ENCODE assay signal across 8 cellular contexts in the genomic region with DNA sequence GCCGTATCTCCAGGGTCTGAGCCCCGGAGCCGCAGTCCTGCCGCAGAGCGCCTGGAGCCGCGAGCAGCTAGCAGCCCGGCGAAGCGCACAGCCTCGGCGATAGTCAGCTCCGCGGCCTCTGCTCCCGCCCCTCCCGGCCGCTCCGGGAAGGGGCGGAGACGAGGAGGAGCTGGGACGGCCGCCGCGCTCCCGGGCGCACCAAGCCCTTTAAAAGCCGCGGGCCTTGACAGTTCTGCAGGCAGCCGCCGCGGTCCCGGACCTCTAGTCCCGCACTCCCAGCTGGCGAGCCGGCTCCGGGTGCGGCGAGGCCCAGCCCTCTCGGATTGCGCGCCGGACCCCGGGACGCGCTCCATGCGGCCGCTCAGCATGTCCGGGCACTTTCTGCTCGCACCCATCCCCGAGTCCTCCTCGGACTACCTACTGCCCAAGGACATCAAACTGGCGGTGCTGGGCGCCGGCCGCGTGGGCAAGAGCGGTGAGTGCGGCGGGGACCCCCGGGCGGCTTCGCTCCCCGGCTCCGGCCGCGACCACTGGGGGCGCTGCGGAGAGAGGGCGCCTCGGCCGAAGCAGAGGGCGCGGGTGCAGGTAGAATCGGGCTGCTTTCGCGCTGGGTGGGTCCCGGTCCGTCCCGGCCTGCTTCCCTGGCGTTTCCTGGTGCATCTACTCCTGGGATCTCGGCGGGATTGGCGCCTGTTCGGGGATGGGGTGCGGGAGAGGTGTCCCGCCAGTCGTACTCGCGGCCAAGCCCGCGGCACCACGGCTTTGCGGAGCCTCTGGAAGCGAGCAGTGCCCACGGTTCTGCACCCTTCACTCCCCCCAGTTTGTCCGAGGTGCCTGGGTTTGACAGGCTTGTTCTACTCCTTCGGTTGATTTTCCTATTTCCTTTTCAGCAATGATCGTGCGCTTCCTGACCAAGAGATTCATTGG. TPM values are rescaled to one million over a fixed set of nuclear protein-coding genes. Genes with fewer than 3 reads are reported as not detected.
A peak's percentile ranks its signal among the peaks of the same experiment; 100 is the strongest.
DNase-seq lines count a peak whose midpoint lies in the region; ATAC-seq and TF ChIP-seq lines count a peak whose summit lies in the region.

A gene with protein sequence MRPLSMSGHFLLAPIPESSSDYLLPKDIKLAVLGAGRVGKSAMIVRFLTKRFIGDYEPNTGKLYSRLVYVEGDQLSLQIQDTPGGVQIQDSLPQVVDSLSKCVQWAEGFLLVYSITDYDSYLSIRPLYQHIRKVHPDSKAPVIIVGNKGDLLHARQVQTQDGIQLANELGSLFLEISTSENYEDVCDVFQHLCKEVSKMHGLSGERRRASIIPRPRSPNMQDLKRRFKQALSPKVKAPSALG (plus strand): TSS at position 237 of the 927 bp plus-strand sequence. CDS start 115 bp downstream, at position 352.

- peak; percentile 40 for TF ChIP-seq POLR2A in GM18505 (IDR thresholded peaks at IDR 0.05; ENCODE audit: borderline replicate concordance, extremely low read depth, insufficient read depth, insufficient read length)

- DNase-seq in A172 (ENCODE audit: low spot score) (peak; percentile 59), NCI-H2227 (lab: John Stamatoyannopoulos, UW; ENCODE audit: unreplicated experiment) (peak; percentile 89)
- peak; percentile 65 to 71 for DNase-seq in activated CD4-positive, alpha-beta T cell treated with anti-CD3 and anti-CD28 coated beads for 4 hours
- peak; percentile 69 to 75 for DNase-seq in stimulated activated CD4-positive, alpha-beta T cell treated with anti-CD3 and anti-CD28 coated beads, Interleukin-1b, Interleukin-23, amount 100 ng/mL, for 4 hours (ENCODE audit: low read depth in 2 of 2)

- no peaks in the 10 kb centered on the region for H3K27me3 ChIP-seq in layer of hippocampus (ENCODE audit: control insufficient read depth, insufficient read depth, low read length)

- H3K27ac ChIP-seq in cingulate gyrus (ENCODE audit: low read depth, low read length) (peak within 1 kb of the TSS; percentile 88), layer of hippocampus (ENCODE audit: low read depth, low read length) (peak within 1 kb of the TSS; percentile 91)

- ATAC-seq in GM18505 (IDR thresholded peaks at IDR 0.05; ENCODE audit: unreplicated experiment) (peak; percentile 81), HG02938 (IDR thresholded peaks at IDR 0.05; ENCODE audit: unreplicated experiment) (peak; percentile 72)

RNA-seq across cellular contexts. Expression of the gene that starts here (rescaled TPM):
- total RNA-seq in A172 (2014; rRNA removed; shearing (Covaris generic)): 4.0 and 5.3 TPM in 2 replicates

Comparison
In these comparisons a context has a peak if more than half of its experiments do, and no peak if none do; other contexts are left out.
1. Peak in every context shown above with its lines: DNase-seq, ATAC-seq and H3K27ac ChIP-seq.